In genomic region chr1:38444770-38445442, GRCh38 we compare ENCODE assay signal across 18 cellular contexts.
A peak's percentile ranks its signal among the peaks of the same experiment; 100 is the strongest.
DNase-seq lines count a peak whose midpoint lies in the region; FAIRE-seq and TF ChIP-seq lines count a peak whose summit lies in the region.
"Had no signal": no experiment of that assay in that cellular context is flagged by ENCODE, and none has a peak within 500 bp of the region (broad histone marks: within the 10 kb centered on the region; RNA-seq: fewer than 3 reads in every experiment).

No MANE protein-coding gene starts in this region.

- H3K4me3 Mint-ChIP-seq in astrocyte (ENCODE audit: unreplicated experiment) = no peak overlapping the region
- H3K4me3 Mint-ChIP-seq: CD14-positive monocyte, H9 had no signal

- H3K36me3 ChIP-seq in astrocyte (ENCODE audit: insufficient read depth, low read length) (no peaks in the 10 kb centered on the region), skeletal muscle satellite cell (ENCODE audit: insufficient read depth, low read length) (no peaks in the 10 kb centered on the region), Karpas-422 (ENCODE audit: insufficient read depth, low read length) (no peaks in the 10 kb centered on the region)

- peak overlapping the region; percentile 35 for H3K27ac Mint-ChIP-seq in astrocyte (ENCODE audit: unreplicated experiment)

- no peaks in the 10 kb centered on the region for H3K27me3 ChIP-seq in astrocyte (ENCODE audit: insufficient read depth, low read length)
- no peaks in the 10 kb centered on the region for H3K27me3 ChIP-seq in skeletal muscle satellite cell (ENCODE audit: control insufficient read depth, insufficient read depth, low read length)
- no peaks in the 10 kb centered on the region for H3K27me3 ChIP-seq in Karpas-422 (ENCODE audit: low read length)

- H3K4me1 ChIP-seq in astrocyte (ENCODE audit: insufficient read depth, low read length) (peaks cover 29% of the 10 kb centered on the region), skeletal muscle satellite cell (ENCODE audit: control insufficient read depth, insufficient read depth, low read length) (peaks cover 11% of the 10 kb centered on the region), Karpas-422 (ENCODE audit: low read length) (no peaks in the 10 kb centered on the region)
- H3K4me1 ChIP-seq: Caco-2 had no signal

- H4K20me1 ChIP-seq in astrocyte (ENCODE audit: insufficient read depth, low read length) = no peaks in the 10 kb centered on the region
- H4K20me1 ChIP-seq in Karpas-422 (ENCODE audit: insufficient read depth, low read depth, low read length) = no peaks in the 10 kb centered on the region

- FAIRE-seq in astrocyte (lab: Jason Lieb, UNC) = no peak

- H3K9me3 Mint-ChIP-seq in astrocyte (ENCODE audit: unreplicated experiment) = peaks cover 2% of the 10 kb centered on the region

- peak overlapping the region; percentile 83 for H3K4me2 ChIP-seq in astrocyte (ENCODE audit: low read length)
- peak overlapping the region; percentile 42 for H3K4me2 ChIP-seq in skeletal muscle satellite cell (ENCODE audit: low read length)
- no peak overlapping the region for H3K4me2 ChIP-seq in Karpas-422 (ENCODE audit: low read depth, low read length, poor library complexity, severe bottlenecking)

- H3K4me3 ChIP-seq in astrocyte (ENCODE audit: insufficient read depth, low read depth, low read length) = peak overlapping the region; percentile 26
- H3K4me3 ChIP-seq in skeletal muscle satellite cell (ENCODE audit: low read length) = no peak overlapping the region
- no peak overlapping the region for H3K4me3 ChIP-seq in coronary artery
- H3K4me3 ChIP-seq in Karpas-422 (ENCODE audit: low read length) = no peak overlapping the region

- H3K36me3 Mint-ChIP-seq in astrocyte (ENCODE audit: low read depth, unreplicated experiment) = no peaks in the 10 kb centered on the region
- H3K36me3 Mint-ChIP-seq: CD14-positive monocyte had no signal

- H3K4me1 Mint-ChIP-seq in astrocyte (ENCODE audit: low read depth, unreplicated experiment) = peaks cover 22% of the 10 kb centered on the region
- H3K4me1 Mint-ChIP-seq: CD14-positive monocyte had no signal

- TF ChIP-seq CTCF in astrocyte (IDR thresholded peaks at IDR 0.05; ENCODE audit: insufficient read depth, low read depth, low read length) (no peak), coronary artery (IDR thresholded peaks at IDR 0.05) (no peak)

- H3K9me3 ChIP-seq in astrocyte (ENCODE audit: insufficient read depth, low read depth, low read length) (no peaks in the 10 kb centered on the region), skeletal muscle satellite cell (replicated peaks; ENCODE audit: low read length) (no peaks in the 10 kb centered on the region), Karpas-422 (ENCODE audit: low read length) (no peaks in the 10 kb centered on the region)
- H3K9me3 ChIP-seq: Caco-2 had no signal

- peak overlapping the region; percentile 65 for H3K27ac ChIP-seq in astrocyte (ENCODE audit: low read depth, low read length)
- H3K27ac ChIP-seq in coronary artery = no peak overlapping the region
- no peak overlapping the region for H3K27ac ChIP-seq in Karpas-422 (ENCODE audit: low read length)

- peak overlapping the region; percentile 59 for H3K9ac ChIP-seq in astrocyte (ENCODE audit: low read length)
- peak overlapping the region; percentile 28 for H3K9ac ChIP-seq in skeletal muscle satellite cell (ENCODE audit: low read depth, low read length)
- no peak overlapping the region for H3K9ac ChIP-seq in Karpas-422 (ENCODE audit: low read length)

- DNase-seq in NCI-H524 treated with DMSO at 0.1 percent for 48 hours (lab: John Stamatoyannopoulos, UW) (peak; percentile 20), astrocyte (ENCODE audit: low read depth) (no peak), myocyte (ENCODE audit: low read depth) (peak; percentile 26), NCI-H2171 treated with DMSO at 0.1 percent for 48 hours (lab: John Stamatoyannopoulos, UW) (no peak), coronary artery (ENCODE audit: low spot score) (no peak), Karpas-422 (no peak)
- DNase-seq: ACHN, AML-193, Caco-2, DMS53, H9, KG1, NCI-H1048, NCI-H146, NCI-H2081, NCI-H526 had no signal

- peaks cover 8% of the 10 kb centered on the region for H3K27me3 Mint-ChIP-seq in astrocyte (ENCODE audit: low read depth, unreplicated experiment)

- no peaks in the 10 kb centered on the region for H3K79me2 ChIP-seq in astrocyte (ENCODE audit: insufficient read depth, low read length)
- H3K79me2 ChIP-seq in Karpas-422 (ENCODE audit: low read length) = no peaks in the 10 kb centered on the region

- peak overlapping the region; percentile 61 for H2AFZ ChIP-seq in astrocyte (ENCODE audit: low read depth, low read length)
- no peak overlapping the region for H2AFZ ChIP-seq in Karpas-422 (ENCODE audit: low read length)

- H3K9me2 ChIP-seq in Karpas-422 (replicated peaks; ENCODE audit: insufficient read depth, low read length) = no peaks in the 10 kb centered on the region

Comparison
In these comparisons a context has a peak if more than half of its experiments do, and no peak if none do; other contexts are left out.
1. DNase-seq: peak in NCI-H524 treated with DMSO at 0.1 percent for 48 hours (single experiment) and myocyte (single experiment); none in astrocyte (single experiment), NCI-H2171 treated with DMSO at 0.1 percent for 48 hours (single experiment), coronary artery (single experiment) and Karpas-422 (single experiment).